Comparison of ENCODE assay signal across 1 cellular context in genomic region chr1:50968021-50968883, GRCh38.
TF ChIP-seq lines count a peak whose summit lies in the region.

No MANE protein-coding gene starts in this region.

TF ChIP-seq in K562, 482 proteins besides CTCF, POLR2A, EP300 and RAD21 (continued from another document and continues in another):
- TF ChIP-seq RCOR1 (IDR thresholded peaks at IDR 0.05; ENCODE audit: borderline replicate concordance in 1 of 2, low read depth in 2 of 2, low read length in 2 of 2) = peak in 1 of 2 experiments; percentile 6; a peak in 2 of 4 replicates
- no peak for TF ChIP-seq ZNF551 (CRISPR knock-in tag; IDR thresholded peaks at IDR 0.05)
- TF ChIP-seq ZBTB43 (CRISPR knock-in tag; IDR thresholded peaks at IDR 0.05) = no peak
- no peak for TF ChIP-seq ZNF785 (CRISPR knock-in tag; IDR thresholded peaks at IDR 0.05)
- TF ChIP-seq, protein P1, sequence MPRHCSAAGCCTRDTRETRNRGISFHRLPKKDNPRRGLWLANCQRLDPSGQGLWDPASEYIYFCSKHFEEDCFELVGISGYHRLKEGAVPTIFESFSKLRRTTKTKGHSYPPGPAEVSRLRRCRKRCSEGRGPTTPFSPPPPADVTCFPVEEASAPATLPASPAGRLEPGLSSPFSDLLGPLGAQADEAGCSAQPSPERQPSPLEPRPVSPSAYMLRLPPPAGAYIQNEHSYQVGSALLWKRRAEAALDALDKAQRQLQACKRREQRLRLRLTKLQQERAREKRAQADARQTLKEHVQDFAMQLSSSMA (CRISPR knock-in tag; IDR thresholded peaks at IDR 0.05) = no peak; the same call in 1 of the 2 replicates
- no peak for TF ChIP-seq ZNF124 (CRISPR knock-in tag; IDR thresholded peaks at IDR 0.05)
- TF ChIP-seq ARID3B (CRISPR knock-in tag; IDR thresholded peaks at IDR 0.05; ENCODE audit: borderline replicate concordance) = no peak
- no peak for TF ChIP-seq HSF4 (CRISPR knock-in tag; IDR thresholded peaks at IDR 0.05; ENCODE audit: borderline replicate concordance)
- no peak for TF ChIP-seq IFI16 (CRISPR knock-in tag; IDR thresholded peaks at IDR 0.05)
- 0 out of 2 replicates have a peak, but pooled peaks have one; percentile 25 for TF ChIP-seq MTA1 (IDR thresholded peaks at IDR 0.05; ENCODE audit: borderline replicate concordance)
- peak; percentile 96 for TF ChIP-seq CXXC5 (CRISPR knock-in tag; IDR thresholded peaks at IDR 0.05)
- no peak for TF ChIP-seq ZNF436 (CRISPR knock-in tag; IDR thresholded peaks at IDR 0.05)
- no peak for TF ChIP-seq ZBTB34 (CRISPR knock-in tag; IDR thresholded peaks at IDR 0.05)
- no peak for TF ChIP-seq ZNF41 (CRISPR knock-in tag; conservative IDR thresholded peaks at IDR 0.05)
- TF ChIP-seq HCFC1 (IDR thresholded peaks at IDR 0.05; ENCODE audit: low read depth, low read length) = no peak
- TF ChIP-seq HMGN3 (IDR thresholded peaks at IDR 0.05; ENCODE audit: borderline replicate concordance, extremely low read depth, insufficient read length, low read depth, low read length) = peak; percentile 6
- no peak for TF ChIP-seq XRCC3 (IDR thresholded peaks at IDR 0.05)
- TF ChIP-seq FOXP4 (CRISPR knock-in tag; IDR thresholded peaks at IDR 0.05; ENCODE audit: borderline replicate concordance) = no peak; the same call in 1 of the 2 replicates
- no peak for TF ChIP-seq KAT8 (IDR thresholded peaks at IDR 0.05; ENCODE audit: low read depth)
- no peak for TF ChIP-seq ETV6 (IDR thresholded peaks at IDR 0.05; ENCODE audit: borderline replicate concordance in 1 of 2, low read depth in 2 of 2, low read length in 1 of 2)
- TF ChIP-seq ETV6 (CRISPR knock-in tag; IDR thresholded peaks at IDR 0.05; ENCODE audit: borderline replicate concordance) = 0 out of 2 replicates have a peak, but pooled peaks have one; percentile 67
- TF ChIP-seq SIN3A (IDR thresholded peaks at IDR 0.05; ENCODE audit: borderline replicate concordance in 2 of 2, control insufficient read depth in 1 of 2, low read depth in 2 of 2, low read length in 2 of 2) = peak in 1 of 2 experiments; percentile 42; a peak in 1 of 4 replicates
- TF ChIP-seq STAT6 (CRISPR knock-in tag; IDR thresholded peaks at IDR 0.05) = no peak
- no peak for TF ChIP-seq ZNF134 (CRISPR knock-in tag; conservative IDR thresholded peaks at IDR 0.05)
- TF ChIP-seq, protein P2, sequence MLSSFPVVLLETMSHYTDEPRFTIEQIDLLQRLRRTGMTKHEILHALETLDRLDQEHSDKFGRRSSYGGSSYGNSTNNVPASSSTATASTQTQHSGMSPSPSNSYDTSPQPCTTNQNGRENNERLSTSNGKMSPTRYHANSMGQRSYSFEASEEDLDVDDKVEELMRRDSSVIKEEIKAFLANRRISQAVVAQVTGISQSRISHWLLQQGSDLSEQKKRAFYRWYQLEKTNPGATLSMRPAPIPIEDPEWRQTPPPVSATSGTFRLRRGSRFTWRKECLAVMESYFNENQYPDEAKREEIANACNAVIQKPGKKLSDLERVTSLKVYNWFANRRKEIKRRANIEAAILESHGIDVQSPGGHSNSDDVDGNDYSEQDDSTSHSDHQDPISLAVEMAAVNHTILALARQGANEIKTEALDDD (IDR thresholded peaks at IDR 0.05) = 0 out of 2 replicates have a peak, but pooled peaks have one; percentile 6
- TF ChIP-seq SMARCB1 (IDR thresholded peaks at IDR 0.05; ENCODE audit: insufficient read length, low read depth) = no peak
- TF ChIP-seq GABPA (tag; conservative IDR thresholded peaks at IDR 0.05; ENCODE audit: low read depth) = peak; percentile 31; the same call in 1 of the 2 replicates
- no peak for TF ChIP-seq ZNF707 (CRISPR knock-in tag; conservative IDR thresholded peaks at IDR 0.05)
- peak in 1 of 2 experiments; percentile 50; a peak in 1 of 4 replicates for TF ChIP-seq ARNT (IDR thresholded peaks at IDR 0.05)
- TF ChIP-seq ZC3H8 (IDR thresholded peaks at IDR 0.05) = no peak
- TF ChIP-seq MLLT1 (IDR thresholded peaks at IDR 0.05) = peak; percentile 37 to 81; a peak in 2 of 4 replicates
- TF ChIP-seq ZNF318 (IDR thresholded peaks at IDR 0.05; ENCODE audit: borderline replicate concordance in 1 of 2, low read depth in 1 of 2) = no peak
- TF ChIP-seq, protein P3, sequence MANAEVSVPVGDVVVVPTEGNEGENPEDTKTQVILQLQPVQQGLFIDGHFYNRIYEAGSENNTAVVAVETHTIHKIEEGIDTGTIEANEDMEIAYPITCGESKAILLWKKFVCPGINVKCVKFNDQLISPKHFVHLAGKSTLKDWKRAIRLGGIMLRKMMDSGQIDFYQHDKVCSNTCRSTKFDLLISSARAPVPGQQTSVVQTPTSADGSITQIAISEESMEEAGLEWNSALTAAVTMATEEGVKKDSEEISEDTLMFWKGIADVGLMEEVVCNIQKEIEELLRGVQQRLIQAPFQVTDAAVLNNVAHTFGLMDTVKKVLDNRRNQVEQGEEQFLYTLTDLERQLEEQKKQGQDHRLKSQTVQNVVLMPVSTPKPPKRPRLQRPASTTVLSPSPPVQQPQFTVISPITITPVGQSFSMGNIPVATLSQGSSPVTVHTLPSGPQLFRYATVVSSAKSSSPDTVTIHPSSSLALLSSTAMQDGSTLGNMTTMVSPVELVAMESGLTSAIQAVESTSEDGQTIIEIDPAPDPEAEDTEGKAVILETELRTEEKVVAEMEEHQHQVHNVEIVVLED (CRISPR knock-in tag; IDR thresholded peaks at IDR 0.05) = no peak
- TF ChIP-seq ZNF561 (CRISPR knock-in tag; conservative IDR thresholded peaks at IDR 0.05) = 0 out of 2 replicates have a peak, but pooled peaks have one; percentile 2
